13 cellular contexts compared by ENCODE assay signal in genomic region chr11:2522636-2523255, GRCh38.
DNase-seq lines count a peak whose midpoint lies in the region; ATAC-seq and TF ChIP-seq lines count a peak whose summit lies in the region.
"Had no signal": no experiment of that assay in that cellular context is flagged by ENCODE, and none has a peak within 500 bp of the region (broad histone marks: within the 10 kb centered on the region; RNA-seq: fewer than 3 reads in every experiment).

No MANE protein-coding gene starts in this region.

- H3K9me3 ChIP-seq in heart left ventricle, result no peaks in the 10 kb centered on the region
- H3K9me3 ChIP-seq: tibial nerve had no signal

- H3K27me3 Mint-ChIP-seq in WTC11 (ENCODE audit: low read depth) (peaks cover 41% of the 10 kb centered on the region), progenitor cell of endocrine pancreas (peaks cover 44% of the 10 kb centered on the region)
- H3K27me3 Mint-ChIP-seq: activated naive CD8-positive, alpha-beta T cell treated with anti-CD3 and anti-CD28 coated beads for 36 hours; dendritic cell treated with granulocyte-macrophage colony-stimulating factor and Interleukin-4, amounts not matched to agents 40 ng/mL and 50 ng/mL, for 4 days had no signal

- H3K36me3 Mint-ChIP-seq in WTC11, result no peaks in the 10 kb centered on the region
- H3K36me3 Mint-ChIP-seq in progenitor cell of endocrine pancreas (ENCODE audit: insufficient read depth), result no peaks in the 10 kb centered on the region
- H3K36me3 Mint-ChIP-seq: activated naive CD8-positive, alpha-beta T cell treated with anti-CD3 and anti-CD28 coated beads for 36 hours had no signal

- no peak overlapping the region for H3K4me3 Mint-ChIP-seq in WTC11
- no peak overlapping the region for H3K4me3 Mint-ChIP-seq in progenitor cell of endocrine pancreas (ENCODE audit: low read depth)
- H3K4me3 Mint-ChIP-seq: activated naive CD8-positive, alpha-beta T cell treated with anti-CD3 and anti-CD28 coated beads for 36 hours; dendritic cell treated with granulocyte-macrophage colony-stimulating factor and Interleukin-4, amounts not matched to agents 40 ng/mL and 50 ng/mL, for 4 days; nephron had no signal

- H3K36me3 ChIP-seq in heart left ventricle, result no peaks in the 10 kb centered on the region
- H3K36me3 ChIP-seq: tibial nerve had no signal

- H3K27ac Mint-ChIP-seq in WTC11, result no peak overlapping the region
- H3K27ac Mint-ChIP-seq in progenitor cell of endocrine pancreas, result no peak overlapping the region
- H3K27ac Mint-ChIP-seq: activated naive CD8-positive, alpha-beta T cell treated with anti-CD3 and anti-CD28 coated beads for 36 hours; dendritic cell treated with granulocyte-macrophage colony-stimulating factor and Interleukin-4, amounts not matched to agents 40 ng/mL and 50 ng/mL, for 4 days; nephron had no signal

- H3K27ac ChIP-seq in heart left ventricle, result no peak overlapping the region
- H3K27ac ChIP-seq: tibial nerve had no signal

- DNase-seq in G401 (ENCODE audit: low spot score) (peak; percentile 80), WTC11 (ENCODE audit: low spot score) (peak; percentile 10), heart left ventricle (peak in 4 of 5 donors; percentile 5 to 36 (median 10)), progenitor cell of endocrine pancreas (ENCODE audit: low spot score, unreplicated experiment) (peak; percentile 6)
- DNase-seq: activated naive CD8-positive, alpha-beta T cell treated with anti-CD3 and anti-CD28 coated beads for 36 hours; SW 1271 had no signal

- TF ChIP-seq CTCF in WTC11 (IDR thresholded peaks at IDR 0.05) (no peak), heart left ventricle (IDR thresholded peaks at IDR 0.05) (no peak), progenitor cell of endocrine pancreas (IDR thresholded peaks at IDR 0.05; ENCODE audit: unreplicated experiment) (no peak)

- H3K4me1 Mint-ChIP-seq in WTC11, result no peaks in the 10 kb centered on the region
- peaks cover 3% of the 10 kb centered on the region for H3K4me1 Mint-ChIP-seq in progenitor cell of endocrine pancreas (ENCODE audit: low read depth)

- ATAC-seq in WTC11 (no peak), heart left ventricle (no peak), GM21360 (IDR thresholded peaks at IDR 0.05; ENCODE audit: unreplicated experiment) (no peak), HG02610 (IDR thresholded peaks at IDR 0.05; ENCODE audit: unreplicated experiment) (no peak), HG03378 (IDR thresholded peaks at IDR 0.05; ENCODE audit: unreplicated experiment) (no peak), GM18498 (IDR thresholded peaks at IDR 0.05; ENCODE audit: unreplicated experiment) (no peak)

- H3K4me3 ChIP-seq in heart left ventricle, result no peak overlapping the region
- H3K4me3 ChIP-seq: tibial nerve had no signal

- CTCF ChIA-PET in WTC11 (lab: Charles Lee), result interaction anchor here (0.6 kb wide), 1 partner anchor 56 kb away, joined by 3 read pairs; no protein-coding TSS in a partner anchor

- H3K27me3 ChIP-seq in heart left ventricle, result no peaks in the 10 kb centered on the region
- H3K27me3 ChIP-seq: tibial nerve had no signal

- WGBS in heart left ventricle, 4 donors, result 85 to 89% (median 88%) methylated on average over 16 to 17 of the region's 17 CpGs

- peaks cover 0 to 30% (median 9%) of the 10 kb centered on the region in 12 donors for H3K4me1 ChIP-seq in heart left ventricle

- H3K9me3 Mint-ChIP-seq in WTC11 (no peaks in the 10 kb centered on the region), progenitor cell of endocrine pancreas (ENCODE audit: low read depth) (no peaks in the 10 kb centered on the region)
- H3K9me3 Mint-ChIP-seq: activated naive CD8-positive, alpha-beta T cell treated with anti-CD3 and anti-CD28 coated beads for 36 hours; dendritic cell treated with granulocyte-macrophage colony-stimulating factor and Interleukin-4, amounts not matched to agents 40 ng/mL and 50 ng/mL, for 4 days; nephron had no signal

- in situ Hi-C loops in G401 (cut with HindIII; ENCODE audit: low sequenced_read_pairs), result no loop called here

- no peak for TF ChIP-seq POLR2A in heart left ventricle (IDR thresholded peaks at IDR 0.05)

- intact Hi-C loops in heart left ventricle (cut with DNase I), result loop anchor here in 4 of 10 donors (10.0 kb wide), 3 partner anchors 218 to 338 kb away; partner anchors contain the start of genes C11orf21 (in 1 of the 4) and TSPAN32 (in 1 of the 4)

- POLR2A ChIA-PET in WTC11 (lab: Charles Lee), result no interaction called here

TF ChIP-seq in WTC11, 78 proteins besides CTCF, POLR2A, EP300 and RAD21 (continues in another document):
- TF ChIP-seq ATF2 (CRISPR knock-in tag; IDR thresholded peaks at IDR 0.05; ENCODE audit: borderline replicate concordance, low read depth) (no peak), AFF4 (CRISPR knock-in tag; IDR thresholded peaks at IDR 0.05; ENCODE audit: borderline replicate concordance) (no peak), CREM (CRISPR knock-in tag; IDR thresholded peaks at IDR 0.05) (no peak), GRHL2 (CRISPR knock-in tag; IDR thresholded peaks at IDR 0.05; ENCODE audit: insufficient replicate concordance, severe bottlenecking) (no peak), CDX4 (CRISPR knock-in tag; IDR thresholded peaks at IDR 0.05; ENCODE audit: borderline replicate concordance) (no peak), STAT6 (CRISPR knock-in tag; conservative IDR thresholded peaks at IDR 0.05; ENCODE audit: low read depth) (no peak), GTF2I (CRISPR knock-in tag; conservative IDR thresholded peaks at IDR 0.05) (no peak), ETV6 (CRISPR knock-in tag; IDR thresholded peaks at IDR 0.05) (no peak), IRF1 (CRISPR knock-in tag; IDR thresholded peaks at IDR 0.05) (no peak)

Comparison
In these comparisons a context has a peak if more than half of its experiments do, and no peak if none do; other contexts are left out.
1. DNase-seq: peak in every context shown above with its lines; median percentile 80 in G401; 10 in heart left ventricle; 10 in WTC11; 6 in progenitor cell of endocrine pancreas.